9 cellular contexts compared by ENCODE assay signal in genomic region chr19:9071720-9072119, GRCh38. TPM values are rescaled to one million over a fixed set of nuclear protein-coding genes. Genes with fewer than 3 reads are reported as not detected.
"Had no signal": no experiment of that assay in that cellular context is flagged by ENCODE, and none has a peak within 500 bp of the region (broad histone marks: within the 10 kb centered on the region; RNA-seq: fewer than 3 reads in every experiment).

No MANE protein-coding gene starts in this region.

RNA-seq across cellular contexts. Expression of gene OR1M1, which starts 15.1 kb away (rescaled TPM):
- total RNA-seq: LHCN-M2, MCF 10A, NCI-H460, OCI-LY7, PC-9, Peyer's patch, Right ventricle myocardium superior, SJSA1 had no signal
- polyA plus RNA-seq: SK-N-SH had no signal

RNA-seq across cellular contexts. Expression of gene OR7G2, which starts 35.6 kb away (rescaled TPM):
- total RNA-seq: LHCN-M2, MCF 10A, NCI-H460, OCI-LY7, PC-9, Peyer's patch, Right ventricle myocardium superior, SJSA1 had no signal
- polyA plus RNA-seq: SK-N-SH had no signal

RNA-seq across cellular contexts. Expression of gene OR7G1, which starts 43.8 kb away (rescaled TPM):
- total RNA-seq: LHCN-M2, MCF 10A, NCI-H460, OCI-LY7, PC-9, Peyer's patch, Right ventricle myocardium superior, SJSA1 had no signal
- polyA plus RNA-seq: SK-N-SH had no signal

RNA-seq across cellular contexts. Expression of gene OR7G3, which starts 55.0 kb away (rescaled TPM):
- total RNA-seq: LHCN-M2, MCF 10A, NCI-H460, OCI-LY7, PC-9, Peyer's patch, Right ventricle myocardium superior, SJSA1 had no signal
- polyA plus RNA-seq: SK-N-SH had no signal
